ENCODE assay signal across 17 cellular contexts in genomic region chr3:188082040-188082439, GRCh38.
A peak's percentile ranks its signal among the peaks of the same experiment; 100 is the strongest.
DNase-seq lines count a peak whose midpoint lies in the region; ATAC-seq and TF ChIP-seq lines count a peak whose summit lies in the region.
"Had no signal": no experiment of that assay in that cellular context is flagged by ENCODE, and none has a peak within 500 bp of the region (broad histone marks: within the 10 kb centered on the region; RNA-seq: fewer than 3 reads in every experiment).

No MANE protein-coding gene starts in this region.

- DNase-seq in GM03348 (ENCODE audit: low spot score): peak; percentile 54
- DNase-seq in foreskin fibroblast: peak; percentile 73 to 77
- DNase-seq in stimulated activated naive B cell treated with anti-CD40 and anti-IgM and Interleukin-4, amounts not matched to agents 10 μg/mL and 1 μg/mL and 100 μg/mL, for 72 hours: no peak
- DNase-seq in NCI-H1092 (lab: John Stamatoyannopoulos, UW): no peak
- DNase-seq in WTC11 (ENCODE audit: low spot score): no peak
- DNase-seq in OCI-M2 (lab: John Stamatoyannopoulos, UW; ENCODE audit: unreplicated experiment): no peak
- DNase-seq: cerebellar nuclear complex, DMS 273 treated with DMSO at 0.1 percent for 48 hours, endodermal cell, immature natural killer cell, natural killer cell, T-helper 1 cell had no signal

- no peak overlapping the region for H3K4me3 ChIP-seq in foreskin fibroblast (ENCODE audit: low read depth in 1 of 2, low read length in 2 of 2)
- H3K4me3 ChIP-seq: BLaER1 had no signal

- H3K9me3 Mint-ChIP-seq in stimulated activated naive B cell treated with anti-CD40 and anti-IgM and Interleukin-4, amounts not matched to agents 10 μg/mL and 1 μg/mL and 100 μg/mL, for 72 hours: peaks cover 4 to 5% of the 10 kb centered on the region in 2 donors
- peaks cover 49% of the 10 kb centered on the region for H3K9me3 Mint-ChIP-seq in WTC11

- H3K27ac Mint-ChIP-seq in stimulated activated naive B cell treated with anti-CD40 and anti-IgM and Interleukin-4, amounts not matched to agents 10 μg/mL and 1 μg/mL and 100 μg/mL, for 72 hours: no peak overlapping the region
- H3K27ac Mint-ChIP-seq in WTC11: no peak overlapping the region
- H3K27ac Mint-ChIP-seq: activated T-helper 1 cell treated with anti-CD3 and anti-CD28 coated beads, Interleukin-12 subunit alpha, Interleukin-12 subunit beta, Interleukin-2, Interleukin-4 antibody, amounts not matched to agents 30 ng/mL and 10 ng/mL and 1 ng/mL, durations not matched to agents 14 hours and 24 hours and 36 hours; endodermal cell; IgD-negative memory B cell; immature natural killer cell; natural killer cell had no signal

- H3K4me1 Mint-ChIP-seq in stimulated activated naive B cell treated with anti-CD40 and anti-IgM and Interleukin-4, amounts not matched to agents 10 μg/mL and 1 μg/mL and 100 μg/mL, for 72 hours: peaks cover 17 to 22% of the 10 kb centered on the region in 2 donors
- peaks cover 12% of the 10 kb centered on the region for H3K4me1 Mint-ChIP-seq in WTC11
- H3K4me1 Mint-ChIP-seq: endodermal cell, immature natural killer cell had no signal

- CTCF ChIA-PET in WTC11 (lab: Charles Lee): no interaction called here

- peaks cover 0 to 3% of the 10 kb centered on the region in 2 donors for H3K36me3 Mint-ChIP-seq in stimulated activated naive B cell treated with anti-CD40 and anti-IgM and Interleukin-4, amounts not matched to agents 10 μg/mL and 1 μg/mL and 100 μg/mL, for 72 hours
- peaks cover 16% of the 10 kb centered on the region for H3K36me3 Mint-ChIP-seq in WTC11
- H3K36me3 Mint-ChIP-seq: IgD-negative memory B cell had no signal

- no peak overlapping the region for H3K4me3 Mint-ChIP-seq in stimulated activated naive B cell treated with anti-CD40 and anti-IgM and Interleukin-4, amounts not matched to agents 10 μg/mL and 1 μg/mL and 100 μg/mL, for 72 hours
- no peak overlapping the region for H3K4me3 Mint-ChIP-seq in WTC11
- H3K4me3 Mint-ChIP-seq: activated T-helper 1 cell treated with anti-CD3 and anti-CD28 coated beads, Interleukin-12 subunit alpha, Interleukin-12 subunit beta, Interleukin-2, Interleukin-4 antibody, amounts not matched to agents 30 ng/mL and 10 ng/mL and 1 ng/mL, durations not matched to agents 14 hours and 24 hours and 36 hours; endodermal cell; IgD-negative memory B cell; immature natural killer cell; natural killer cell had no signal

- POLR2A ChIA-PET in WTC11 (lab: Charles Lee): no interaction called here

- no peak for TF ChIP-seq CTCF in foreskin fibroblast (IDR thresholded peaks at IDR 0.05; ENCODE audit: low read depth, low read length)
- TF ChIP-seq CTCF in WTC11 (IDR thresholded peaks at IDR 0.05): no peak

- H3K27me3 Mint-ChIP-seq in stimulated activated naive B cell treated with anti-CD40 and anti-IgM and Interleukin-4, amounts not matched to agents 10 μg/mL and 1 μg/mL and 100 μg/mL, for 72 hours: no peaks in the 10 kb centered on the region
- H3K27me3 Mint-ChIP-seq in WTC11 (ENCODE audit: low read depth): no peaks in the 10 kb centered on the region; the same call in 1 of the 2 replicates

- ATAC-seq in SK-N-SH treated with all-trans-retinoic acid at 6 μM for 48 hours (peak; percentile 74), WTC11 (no peak), HG02571 (IDR thresholded peaks at IDR 0.05; ENCODE audit: unreplicated experiment) (no peak)
- peak; percentile 29 to 36 for ATAC-seq in stimulated activated naive B cell treated with anti-CD40 and anti-IgM and Interleukin-4, amounts not matched to agents 10 μg/mL and 1 μg/mL and 100 μg/mL, for 72 hours (replicated peaks)
- ATAC-seq: natural killer cell had no signal

TF ChIP-seq in SK-N-SH treated with all-trans-retinoic acid at 6 μM for 48 hours, 23 proteins besides CTCF, POLR2A, EP300 and RAD21 (continues in another document):
- TF ChIP-seq ZFP30 (CRISPR knock-in tag; IDR thresholded peaks at IDR 0.05) (no peak), ARNTL (CRISPR knock-in tag; IDR thresholded peaks at IDR 0.05; ENCODE audit: borderline replicate concordance, low read depth) (no peak), CREB5 (CRISPR knock-in tag; IDR thresholded peaks at IDR 0.05; ENCODE audit: low read depth) (no peak), ZNF70 (CRISPR knock-in tag; IDR thresholded peaks at IDR 0.05) (no peak), CSRNP3 (CRISPR knock-in tag; IDR thresholded peaks at IDR 0.05) (no peak), ZNF8 (CRISPR knock-in tag; IDR thresholded peaks at IDR 0.05) (no peak)

TF ChIP-seq in WTC11, 78 proteins besides CTCF, POLR2A, EP300 and RAD21:
- TF ChIP-seq KAT7 (CRISPR knock-in tag; IDR thresholded peaks at IDR 0.05; ENCODE audit: borderline replicate concordance) (no peak), JUN (CRISPR knock-in tag; IDR thresholded peaks at IDR 0.05) (no peak), ATF1 (CRISPR knock-in tag; IDR thresholded peaks at IDR 0.05) (no peak), ZNF512 (CRISPR knock-in tag; IDR thresholded peaks at IDR 0.05; ENCODE audit: borderline replicate concordance) (no peak), NFATC4 (CRISPR knock-in tag; IDR thresholded peaks at IDR 0.05) (no peak), GABPB1 (CRISPR knock-in tag; IDR thresholded peaks at IDR 0.05) (no peak), ESRRA (CRISPR knock-in tag; IDR thresholded peaks at IDR 0.05; ENCODE audit: borderline replicate concordance) (no peak)
- TF ChIP-seq, protein P1, sequence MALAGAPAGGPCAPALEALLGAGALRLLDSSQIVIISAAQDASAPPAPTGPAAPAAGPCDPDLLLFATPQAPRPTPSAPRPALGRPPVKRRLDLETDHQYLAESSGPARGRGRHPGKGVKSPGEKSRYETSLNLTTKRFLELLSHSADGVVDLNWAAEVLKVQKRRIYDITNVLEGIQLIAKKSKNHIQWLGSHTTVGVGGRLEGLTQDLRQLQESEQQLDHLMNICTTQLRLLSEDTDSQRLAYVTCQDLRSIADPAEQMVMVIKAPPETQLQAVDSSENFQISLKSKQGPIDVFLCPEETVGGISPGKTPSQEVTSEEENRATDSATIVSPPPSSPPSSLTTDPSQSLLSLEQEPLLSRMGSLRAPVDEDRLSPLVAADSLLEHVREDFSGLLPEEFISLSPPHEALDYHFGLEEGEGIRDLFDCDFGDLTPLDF (CRISPR knock-in tag; IDR thresholded peaks at IDR 0.05): no peak
- TF ChIP-seq, protein P2, sequence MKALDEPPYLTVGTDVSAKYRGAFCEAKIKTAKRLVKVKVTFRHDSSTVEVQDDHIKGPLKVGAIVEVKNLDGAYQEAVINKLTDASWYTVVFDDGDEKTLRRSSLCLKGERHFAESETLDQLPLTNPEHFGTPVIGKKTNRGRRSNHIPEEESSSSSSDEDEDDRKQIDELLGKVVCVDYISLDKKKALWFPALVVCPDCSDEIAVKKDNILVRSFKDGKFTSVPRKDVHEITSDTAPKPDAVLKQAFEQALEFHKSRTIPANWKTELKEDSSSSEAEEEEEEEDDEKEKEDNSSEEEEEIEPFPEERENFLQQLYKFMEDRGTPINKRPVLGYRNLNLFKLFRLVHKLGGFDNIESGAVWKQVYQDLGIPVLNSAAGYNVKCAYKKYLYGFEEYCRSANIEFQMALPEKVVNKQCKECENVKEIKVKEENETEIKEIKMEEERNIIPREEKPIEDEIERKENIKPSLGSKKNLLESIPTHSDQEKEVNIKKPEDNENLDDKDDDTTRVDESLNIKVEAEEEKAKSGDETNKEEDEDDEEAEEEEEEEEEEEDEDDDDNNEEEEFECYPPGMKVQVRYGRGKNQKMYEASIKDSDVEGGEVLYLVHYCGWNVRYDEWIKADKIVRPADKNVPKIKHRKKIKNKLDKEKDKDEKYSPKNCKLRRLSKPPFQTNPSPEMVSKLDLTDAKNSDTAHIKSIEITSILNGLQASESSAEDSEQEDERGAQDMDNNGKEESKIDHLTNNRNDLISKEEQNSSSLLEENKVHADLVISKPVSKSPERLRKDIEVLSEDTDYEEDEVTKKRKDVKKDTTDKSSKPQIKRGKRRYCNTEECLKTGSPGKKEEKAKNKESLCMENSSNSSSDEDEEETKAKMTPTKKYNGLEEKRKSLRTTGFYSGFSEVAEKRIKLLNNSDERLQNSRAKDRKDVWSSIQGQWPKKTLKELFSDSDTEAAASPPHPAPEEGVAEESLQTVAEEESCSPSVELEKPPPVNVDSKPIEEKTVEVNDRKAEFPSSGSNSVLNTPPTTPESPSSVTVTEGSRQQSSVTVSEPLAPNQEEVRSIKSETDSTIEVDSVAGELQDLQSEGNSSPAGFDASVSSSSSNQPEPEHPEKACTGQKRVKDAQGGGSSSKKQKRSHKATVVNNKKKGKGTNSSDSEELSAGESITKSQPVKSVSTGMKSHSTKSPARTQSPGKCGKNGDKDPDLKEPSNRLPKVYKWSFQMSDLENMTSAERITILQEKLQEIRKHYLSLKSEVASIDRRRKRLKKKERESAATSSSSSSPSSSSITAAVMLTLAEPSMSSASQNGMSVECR (CRISPR knock-in tag; IDR thresholded peaks at IDR 0.05; ENCODE audit: borderline replicate concordance): no peak
TF ChIP-seq in WTC11: peak in this region for 0.

Comparison
In these comparisons a context has a peak if more than half of its experiments do, and no peak if none do; other contexts are left out.
1. DNase-seq: peak in GM03348 (single experiment) and foreskin fibroblast (2 of 2); none in stimulated activated naive B cell treated with anti-CD40 and anti-IgM and Interleukin-4, amounts not matched to agents 10 μg/mL and 1 μg/mL and 100 μg/mL, for 72 hours (single experiment), NCI-H1092 (single experiment), WTC11 (single experiment) and OCI-M2 (single experiment).
2. ATAC-seq: peak in SK-N-SH treated with all-trans-retinoic acid at 6 μM for 48 hours (single experiment) and stimulated activated naive B cell treated with anti-CD40 and anti-IgM and Interleukin-4, amounts not matched to agents 10 μg/mL and 1 μg/mL and 100 μg/mL, for 72 hours (2 of 2); none in WTC11 (single experiment) and HG02571 (single experiment).